21 cellular contexts compared by ENCODE assay signal in genomic region chr20:57746201-57746600, GRCh38. TPM values are rescaled to one million over a fixed set of nuclear protein-coding genes. Genes with fewer than 3 reads are reported as not detected.
"Had no signal": no experiment of that assay in that cellular context is flagged by ENCODE, and none has a peak within 500 bp of the region (broad histone marks: within the 10 kb centered on the region; RNA-seq: fewer than 3 reads in every experiment).

No MANE protein-coding gene starts in this region.

- H3K9me3 Mint-ChIP-seq: immature natural killer cell; memory B cell; natural killer cell; neural crest cell; stimulated activated memory B cell treated with anti-CD40 and anti-IgM and Interleukin-4, amounts not matched to agents 10 μg/mL and 1 μg/mL and 100 μg/mL, for 72 hours had no signal

- H3K4me3 ChIP-seq: dorsolateral prefrontal cortex, lung, prostate gland, right atrium auricular region, suprapubic skin had no signal

- H3K9me3 ChIP-seq: prostate gland, right atrium auricular region, suprapubic skin had no signal

- H3K4me3 Mint-ChIP-seq: immature natural killer cell; memory B cell; natural killer cell; neural crest cell; stimulated activated memory B cell treated with anti-CD40 and anti-IgM and Interleukin-4, amounts not matched to agents 10 μg/mL and 1 μg/mL and 100 μg/mL, for 72 hours had no signal

- H3K27me3 ChIP-seq: right atrium auricular region, suprapubic skin had no signal

- ATAC-seq: left ventricle myocardium superior; natural killer cell; sciatic nerve; stimulated activated memory B cell treated with anti-CD40 and anti-IgM and Interleukin-4, amounts not matched to agents 10 μg/mL and 1 μg/mL and 100 μg/mL, for 72 hours; stimulated activated naive CD8-positive, alpha-beta T cell treated with anti-CD3 and anti-CD28 coated beads, Interleukin-15, Interleukin-2, amounts not matched to agents 100 U/mL and 50 U/mL, for 24 hours had no signal

- H3K27ac ChIP-seq: dorsolateral prefrontal cortex, parathyroid adenoma, suprapubic skin had no signal

- H3K9ac ChIP-seq: parathyroid adenoma had no signal

- H3K4me1 Mint-ChIP-seq: neural crest cell had no signal

- H3K27ac Mint-ChIP-seq: immature natural killer cell; memory B cell; natural killer cell; stimulated activated memory B cell treated with anti-CD40 and anti-IgM and Interleukin-4, amounts not matched to agents 10 μg/mL and 1 μg/mL and 100 μg/mL, for 72 hours had no signal

- DNase-seq: dorsolateral prefrontal cortex; effector CD4-positive, alpha-beta T cell; hypothalamus; immature natural killer cell; islet precursor cell; left ventricle myocardium superior; natural killer cell; stimulated activated CD4-positive, alpha-beta T cell treated with anti-CD3 and anti-CD28 coated beads, Interleukin-4, amount 100 ng/mL, for 4 hours; stimulated activated naive CD8-positive, alpha-beta T cell treated with anti-CD3 and anti-CD28 coated beads, Interleukin-15, Interleukin-2, amounts not matched to agents 100 U/mL and 50 U/mL, for 24 hours; trophoblast cell had no signal

- FAIRE-seq: colon, frontal cortex had no signal

- H3K36me3 ChIP-seq: prostate gland, right atrium auricular region, suprapubic skin had no signal

- H3K36me3 Mint-ChIP-seq: immature natural killer cell; memory B cell; natural killer cell; stimulated activated memory B cell treated with anti-CD40 and anti-IgM and Interleukin-4, amounts not matched to agents 10 μg/mL and 1 μg/mL and 100 μg/mL, for 72 hours had no signal

- H2AFZ ChIP-seq: parathyroid adenoma had no signal

RNA-seq across cellular contexts. Expression of gene PMEPA1, which starts 36.4 kb away (rescaled TPM):
- polyA plus RNA-seq: immature natural killer cell had no signal
